ENCODE assay signal across 11 cellular contexts in the genomic region with DNA sequence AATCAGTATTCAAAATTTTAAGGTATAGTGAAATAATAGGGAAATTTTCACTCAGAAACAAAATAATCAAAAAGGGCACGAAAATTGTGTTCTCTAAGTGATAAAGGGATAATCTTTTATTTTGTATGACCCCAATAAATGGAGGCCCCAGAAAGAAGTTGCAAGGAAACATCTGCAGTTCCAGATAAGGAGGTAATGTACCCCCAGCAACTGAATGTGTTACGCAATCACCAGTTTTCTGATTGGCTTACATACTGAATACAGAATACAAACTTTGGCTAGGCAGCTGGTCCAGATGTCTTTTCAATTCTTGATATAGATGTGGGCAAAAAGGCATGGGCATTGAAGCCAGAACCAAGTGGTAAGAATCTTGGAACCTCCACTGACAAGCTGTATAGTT. TPM values are rescaled to one million over a fixed set of nuclear protein-coding genes. Genes with fewer than 3 reads are reported as not detected.
DNase-seq lines count a peak whose midpoint lies in the region; ATAC-seq and TF ChIP-seq lines count a peak whose summit lies in the region.
"Had no signal": no experiment of that assay in that cellular context is flagged by ENCODE, and none has a peak within 500 bp of the region (broad histone marks: within the 10 kb centered on the region; RNA-seq: fewer than 3 reads in every experiment).

No MANE protein-coding gene starts in this region.

- H3K9me3 Mint-ChIP-seq in CD8-positive, alpha-beta memory T cell: no peaks in the 10 kb centered on the region
- H3K9me3 Mint-ChIP-seq in glutamatergic neuron (ENCODE audit: unreplicated experiment): peaks cover 8% of the 10 kb centered on the region

- no peaks in the 10 kb centered on the region for H3K27me3 ChIP-seq in CD8-positive, alpha-beta memory T cell (ENCODE audit: insufficient read depth, low read length, poor library complexity, severe bottlenecking)

- H3K4me3 Mint-ChIP-seq in CD8-positive, alpha-beta memory T cell: peak overlapping the region in 4 of 7 donors; percentile 11 to 57 (median 38)
- H3K4me3 Mint-ChIP-seq in glutamatergic neuron (ENCODE audit: unreplicated experiment): peak overlapping the region; percentile 18

- POLR2A ChIA-PET in CD8-positive, alpha-beta memory T cell (lab: Charles Lee): no interaction called here

- TF ChIP-seq CTCF in VCaP (conservative IDR thresholded peaks at IDR 0.05) (no peak), glutamatergic neuron (IDR thresholded peaks at IDR 0.05; ENCODE audit: partially characterized antibody, unreplicated experiment) (no peak), GM13976 (IDR thresholded peaks at IDR 0.05; ENCODE audit: borderline replicate concordance, control extremely low read depth, extremely low read depth, insufficient read depth, missing control alignments) (no peak)

- H3K36me3 Mint-ChIP-seq in CD8-positive, alpha-beta memory T cell: peaks cover 0 to 43% (median 0%) of the 10 kb centered on the region in 3 donors
- no peaks in the 10 kb centered on the region for H3K36me3 Mint-ChIP-seq in glutamatergic neuron (ENCODE audit: unreplicated experiment)

- in situ Hi-C loops in GM13976 (cut with MboI; ENCODE audit: low sequenced_read_pairs, unreplicated experiment): no loop called here

- no peak overlapping the region for H3K4me3 ChIP-seq in CD8-positive, alpha-beta memory T cell (ENCODE audit: low read length)
- no peak overlapping the region for H3K4me3 ChIP-seq in Jurkat, Clone E6-1 (ENCODE audit: low read length)

- no peaks in the 10 kb centered on the region for H3K9me3 ChIP-seq in CD8-positive, alpha-beta memory T cell (ENCODE audit: low read length)

- H3K27ac Mint-ChIP-seq in CD8-positive, alpha-beta memory T cell: peak overlapping the region in 6 of 8 donors; percentile 15 to 98 (median 71)
- no peak overlapping the region for H3K27ac Mint-ChIP-seq in glutamatergic neuron (ENCODE audit: unreplicated experiment)

- CTCF ChIA-PET in CD8-positive, alpha-beta memory T cell (lab: Charles Lee): interaction anchor here (3.6 to 7.3 kb wide), 4 partner anchors 10 to 176 kb away, joined by 11 to 49 read pairs (median 44); partner anchors contain the start of genes NDUFB6 and RIGI

- peaks cover 45 to 68% (median 50%) of the 10 kb centered on the region in 3 donors for H3K4me1 Mint-ChIP-seq in CD8-positive, alpha-beta memory T cell
- H3K4me1 Mint-ChIP-seq in glutamatergic neuron (ENCODE audit: low read depth, unreplicated experiment): peaks cover 10% of the 10 kb centered on the region

- ATAC-seq in GM21576 (IDR thresholded peaks at IDR 0.05; ENCODE audit: unreplicated experiment): no peak
- ATAC-seq in HG02840 (IDR thresholded peaks at IDR 0.05; ENCODE audit: low FRiP score, unreplicated experiment): no peak

- H3K27me3 Mint-ChIP-seq in CD8-positive, alpha-beta memory T cell: no peaks in the 10 kb centered on the region
- H3K27me3 Mint-ChIP-seq in glutamatergic neuron (ENCODE audit: unreplicated experiment): peaks cover 6% of the 10 kb centered on the region

- H3K27ac ChIP-seq in CD8-positive, alpha-beta memory T cell (ENCODE audit: low read depth, low read length): no peak overlapping the region
- 0 out of 2 replicates have a peak overlapping the region, but pooled peaks have one; percentile 91 for H3K27ac ChIP-seq in VCaP

- peaks cover 21% of the 10 kb centered on the region for H3K4me1 ChIP-seq in CD8-positive, alpha-beta memory T cell (ENCODE audit: insufficient read depth, low read length)

- H3K36me3 ChIP-seq in CD8-positive, alpha-beta memory T cell (ENCODE audit: insufficient read depth, low read length): no peaks in the 10 kb centered on the region

- DNase-seq in CD8-positive, alpha-beta memory T cell: no peak
- peak; percentile 49 for DNase-seq in Jurkat, Clone E6-1 (ENCODE audit: low read depth, low spot score)
- DNase-seq in glutamatergic neuron (no peak), GM13976 (ENCODE audit: low spot score) (no peak), CD1c-positive myeloid dendritic cell (ENCODE audit: extremely low spot score) (no peak)
- DNase-seq: activated T-cell treated with anti-CD3 and anti-CD28 coated beads, Interleukin-2, amount 50 U/mL, for 1 hour; kidney glomerular epithelial cell; NCI-H1694 had no signal

RNA-seq across cellular contexts. Expression of gene TOPORS, which starts 1.7 kb away (rescaled TPM):
- total RNA-seq in CD8-positive, alpha-beta memory T cell: 10 to 100 TPM; 18.7 to 20.4 TPM
- polyA plus RNA-seq in CD8-positive, alpha-beta memory T cell: 26.1 TPM
- polyA plus RNA-seq in Jurkat, Clone E6-1 (2012; ENCODE audit: insufficient read depth, insufficient read length): 18.0 TPM
- total RNA-seq in glutamatergic neuron (ENCODE audit: unreplicated experiment): 13.9 TPM

RNA-seq across cellular contexts. Expression of gene SMIM27, which starts 2.0 kb away (rescaled TPM):
- total RNA-seq in CD8-positive, alpha-beta memory T cell: 10 to 100 TPM; 16.3 to 18.1 TPM
- 99.8 TPM for polyA plus RNA-seq in CD8-positive, alpha-beta memory T cell
- 32.3 TPM for polyA plus RNA-seq in Jurkat, Clone E6-1 (2012; ENCODE audit: insufficient read depth, insufficient read length)
- total RNA-seq in glutamatergic neuron (ENCODE audit: unreplicated experiment): 7.8 TPM

RNA-seq across cellular contexts. Expression of gene NDUFB6, which starts 18.9 kb away (rescaled TPM):
- total RNA-seq in CD8-positive, alpha-beta memory T cell: 10 to 100 TPM; 52.3 to 65.6 TPM
- polyA plus RNA-seq in CD8-positive, alpha-beta memory T cell: 68.4 TPM
- 164 TPM for polyA plus RNA-seq in Jurkat, Clone E6-1 (2012; ENCODE audit: insufficient read depth, insufficient read length)
- 30.7 TPM for total RNA-seq in glutamatergic neuron (ENCODE audit: unreplicated experiment)

RNA-seq across cellular contexts. Expression of gene RIGI, which starts 28.1 kb away (rescaled TPM):
- 1 to 10 TPM; 5.9 to 6.5 TPM for total RNA-seq in CD8-positive, alpha-beta memory T cell
- polyA plus RNA-seq in CD8-positive, alpha-beta memory T cell: 20.0 TPM
- polyA plus RNA-seq in Jurkat, Clone E6-1 (2012; ENCODE audit: insufficient read depth, insufficient read length): 3.8 TPM
- total RNA-seq in glutamatergic neuron (ENCODE audit: unreplicated experiment): 3.0 TPM
